Comparison of ENCODE assay signal across 18 cellular contexts in the genomic region with DNA sequence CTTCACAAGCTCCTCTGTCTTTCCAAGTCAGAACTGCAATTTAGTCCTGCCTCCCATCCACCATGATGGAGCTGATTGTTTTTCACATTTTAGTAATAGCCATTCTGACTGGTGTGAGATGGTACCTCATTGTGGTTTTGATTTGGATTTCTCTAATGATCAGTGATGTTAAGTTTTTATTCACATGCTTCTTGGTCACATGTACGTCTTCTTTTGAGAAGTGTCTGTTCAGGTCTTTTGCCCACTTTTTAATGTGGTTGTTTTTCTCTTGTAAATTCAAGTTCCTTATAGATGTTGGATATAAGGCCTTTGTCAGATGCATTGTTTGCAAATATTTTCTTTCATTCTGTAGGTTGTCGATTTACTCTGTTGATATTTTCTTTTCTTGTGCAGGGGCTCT. TPM values are rescaled to one million over a fixed set of nuclear protein-coding genes. Genes with fewer than 3 reads are reported as not detected.
DNase-seq lines count a peak whose midpoint lies in the region; ATAC-seq and TF ChIP-seq lines count a peak whose summit lies in the region.
"Had no signal": no experiment of that assay in that cellular context is flagged by ENCODE, and none has a peak within 500 bp of the region (broad histone marks: within the 10 kb centered on the region; RNA-seq: fewer than 3 reads in every experiment).

No MANE protein-coding gene starts in this region.

- H3K4me3 Mint-ChIP-seq in activated T-cell treated with anti-CD3 and anti-CD28 coated beads, Interleukin-2, amount 50 U/mL, for 72 hours = no peak overlapping the region
- no peak overlapping the region for H3K4me3 Mint-ChIP-seq in WTC11
- H3K4me3 Mint-ChIP-seq: CD4-positive, alpha-beta T cell had no signal

- H3K9me2 ChIP-seq in MM.1S (replicated peaks; ENCODE audit: insufficient read depth, low read length) = no peaks in the 10 kb centered on the region

- no peak for DNase-seq in activated T-cell treated with anti-CD3 and anti-CD28 coated beads, Interleukin-2, amount 50 U/mL, for 72 hours
- DNase-seq in activated T-cell treated with anti-CD3 and anti-CD28 coated beads, Interleukin-2, amount 50 U/mL, for 48 hours = no peak
- peak; percentile 11 for DNase-seq in MM.1S
- DNase-seq in epithelial cell of prostate (ENCODE audit: low read depth, low spot score) = no peak
- DNase-seq in NCI-H2227 (lab: John Stamatoyannopoulos, UW; ENCODE audit: unreplicated experiment) = no peak
- DNase-seq in WTC11 (ENCODE audit: low spot score) = no peak
- DNase-seq: CD4-positive, alpha-beta T cell; GM23248; H7; KG1 had no signal

- no peaks in the 10 kb centered on the region for H4K20me1 ChIP-seq in MM.1S (ENCODE audit: insufficient read depth, low read length)
- H4K20me1 ChIP-seq: BLaER1 treated with 17β-estradiol and CSF1 and Interleukin-3, amounts not matched to agents 10 nM and 100 nM had no signal

- H3K36me3 ChIP-seq in MM.1S (replicated peaks; ENCODE audit: insufficient read depth, low read length) = no peaks in the 10 kb centered on the region

- no peaks in the 10 kb centered on the region for H3K9me3 ChIP-seq in MM.1S (replicated peaks; ENCODE audit: insufficient read depth, low read length)

- H3K27ac ChIP-seq in MM.1S (ENCODE audit: low read length) (no peak overlapping the region), epithelial cell of prostate (peak overlapping the region; percentile 84)
- H3K27ac ChIP-seq: 22Rv1; BLaER1 treated with 17β-estradiol and CSF1 and Interleukin-3, amounts not matched to agents 10 nM and 100 nM; GM23248 had no signal

- H3K36me3 Mint-ChIP-seq in activated T-cell treated with anti-CD3 and anti-CD28 coated beads, Interleukin-2, amount 50 U/mL, for 72 hours (ENCODE audit: insufficient read depth in 2 of 2) = peaks cover 3 to 4% of the 10 kb centered on the region in 2 donors
- peaks cover 50% of the 10 kb centered on the region for H3K36me3 Mint-ChIP-seq in WTC11

- TF ChIP-seq POLR2A in GM18505 (IDR thresholded peaks at IDR 0.05; ENCODE audit: borderline replicate concordance, extremely low read depth, insufficient read depth, insufficient read length) = no peak

- no peaks in the 10 kb centered on the region for H3K4me1 Mint-ChIP-seq in activated T-cell treated with anti-CD3 and anti-CD28 coated beads, Interleukin-2, amount 50 U/mL, for 72 hours (ENCODE audit: low read depth)
- H3K4me1 Mint-ChIP-seq in WTC11 = peaks cover 21% of the 10 kb centered on the region

- peaks cover 3 to 4% of the 10 kb centered on the region in 2 donors for H3K9me3 Mint-ChIP-seq in activated T-cell treated with anti-CD3 and anti-CD28 coated beads, Interleukin-2, amount 50 U/mL, for 72 hours
- peaks cover 54% of the 10 kb centered on the region for H3K9me3 Mint-ChIP-seq in WTC11

- POLR2A ChIA-PET in WTC11 (lab: Charles Lee) = no interaction called here

- H3K27me3 ChIP-seq in MM.1S (replicated peaks; ENCODE audit: insufficient read depth, low read length) = no peaks in the 10 kb centered on the region
- H3K27me3 ChIP-seq: BLaER1 treated with 17β-estradiol and CSF1 and Interleukin-3, amounts not matched to agents 10 nM and 100 nM had no signal

- H3F3A ChIP-seq in MM.1S (ENCODE audit: insufficient read depth, low read length) = no peaks in the 10 kb centered on the region

- CTCF ChIA-PET in WTC11 (lab: Charles Lee) = no interaction called here

- no peak overlapping the region for H3K4me3 ChIP-seq in MM.1S (ENCODE audit: low read length)
- H3K4me3 ChIP-seq: BLaER1 treated with 17β-estradiol and CSF1 and Interleukin-3, amounts not matched to agents 10 nM and 100 nM; GM23248 had no signal

- H2AFZ ChIP-seq in MM.1S (ENCODE audit: low read length) = no peak overlapping the region
- H2AFZ ChIP-seq: GM23248 had no signal

- no peak for TF ChIP-seq CTCF in MM.1S (IDR thresholded peaks at IDR 0.05; ENCODE audit: low read length)
- no peak for TF ChIP-seq CTCF in WTC11 (IDR thresholded peaks at IDR 0.05)

- ATAC-seq in activated T-cell treated with anti-CD3 and anti-CD28 coated beads, Interleukin-2, amount 50 U/mL, for 72 hours (replicated peaks in 1 of 2) = no peak
- ATAC-seq in GM18505 (IDR thresholded peaks at IDR 0.05; ENCODE audit: unreplicated experiment) = no peak
- no peak for ATAC-seq in GM18909 (IDR thresholded peaks at IDR 0.05; ENCODE audit: poor library complexity, unreplicated experiment)
- no peak for ATAC-seq in WTC11

- no peak overlapping the region for H3K9ac ChIP-seq in MM.1S (ENCODE audit: low read length)
- H3K9ac ChIP-seq: BLaER1 treated with 17β-estradiol and CSF1 and Interleukin-3, amounts not matched to agents 10 nM and 100 nM; GM23248 had no signal

- H3K27ac Mint-ChIP-seq in activated T-cell treated with anti-CD3 and anti-CD28 coated beads, Interleukin-2, amount 50 U/mL, for 72 hours = peak overlapping the region; percentile 11
- no peak overlapping the region for H3K27ac Mint-ChIP-seq in WTC11
- H3K27ac Mint-ChIP-seq: CD4-positive, alpha-beta T cell; IgD-negative memory B cell had no signal

- H3K27me3 Mint-ChIP-seq in activated T-cell treated with anti-CD3 and anti-CD28 coated beads, Interleukin-2, amount 50 U/mL, for 72 hours (ENCODE audit: low read depth) = no peaks in the 10 kb centered on the region
- H3K27me3 Mint-ChIP-seq in WTC11 (ENCODE audit: low read depth) = no peaks in the 10 kb centered on the region; the same call in 1 of the 2 replicates
- H3K27me3 Mint-ChIP-seq: CD4-positive, alpha-beta T cell; IgD-negative memory B cell had no signal

- no peaks in the 10 kb centered on the region for H3K79me2 ChIP-seq in MM.1S (ENCODE audit: low read length)

- H3K4me1 ChIP-seq in MM.1S (ENCODE audit: low read length) = peaks cover 7% of the 10 kb centered on the region; the same call in 1 of the 2 replicates
- H3K4me1 ChIP-seq: BLaER1 treated with 17β-estradiol and CSF1 and Interleukin-3, amounts not matched to agents 10 nM and 100 nM had no signal

- H3K4me2 ChIP-seq in MM.1S (ENCODE audit: low read depth, low read length) = no peak overlapping the region
- H3K4me2 ChIP-seq: BLaER1 treated with 17β-estradiol and CSF1 and Interleukin-3, amounts not matched to agents 10 nM and 100 nM had no signal

TF ChIP-seq in WTC11, 78 proteins besides CTCF, POLR2A, EP300 and RAD21:
- TF ChIP-seq ZNF219 (CRISPR knock-in tag; IDR thresholded peaks at IDR 0.05; ENCODE audit: borderline replicate concordance) (no peak), FOXP1 (CRISPR knock-in tag; IDR thresholded peaks at IDR 0.05; ENCODE audit: borderline replicate concordance) (no peak)

RNA-seq across cellular contexts. Expression of a gene that starts 4.1 kb away (rescaled TPM):
- 1 to 10 TPM; 1.2 to 1.9 TPM for total RNA-seq in activated T-cell treated with anti-CD3 and anti-CD28 coated beads, Interleukin-2, amount 50 U/mL, for 72 hours
- total RNA-seq in WTC11 (2021) = 1.1 to 1.3 TPM (median 1.1 TPM) in 3 replicates
- total RNA-seq: Daoy had no signal

RNA-seq across cellular contexts. Expression of a gene that starts 14.1 kb away (rescaled TPM):
- not detected for total RNA-seq in activated T-cell treated with anti-CD3 and anti-CD28 coated beads, Interleukin-2, amount 50 U/mL, for 72 hours
- total RNA-seq in WTC11 (2021) = 0.52 TPM in 1 of 3 replicates, not detected in the others
- total RNA-seq: A673; CD4-positive, alpha-beta T cell; Daoy; GM23248; HT1080 had no signal

RNA-seq across cellular contexts. Expression of a gene that starts 33.8 kb away (rescaled TPM):
- under 1 TPM; 0.53 TPM for total RNA-seq in activated T-cell treated with anti-CD3 and anti-CD28 coated beads, Interleukin-2, amount 50 U/mL, for 72 hours
- 0.37 to 0.62 TPM (median 0.37 TPM) in 3 replicates for total RNA-seq in WTC11 (2021)

RNA-seq across cellular contexts. Expression of a gene that starts 43.5 kb away (rescaled TPM):
- total RNA-seq in activated T-cell treated with anti-CD3 and anti-CD28 coated beads, Interleukin-2, amount 50 U/mL, for 72 hours = 1 to 10 TPM in 1 of 2 donors, under 1 TPM in 1; 0.90 to 1.2 TPM
- 0.25 to 0.73 TPM (median 0.59 TPM) in 3 replicates for total RNA-seq in WTC11 (2021)

RNA-seq across cellular contexts. Expression of a gene that starts 54.9 kb away (rescaled TPM):
- 1 to 10 TPM; 1.3 to 2.1 TPM for total RNA-seq in activated T-cell treated with anti-CD3 and anti-CD28 coated beads, Interleukin-2, amount 50 U/mL, for 72 hours
- 0.73 to 0.81 TPM (median 0.73 TPM) in 3 replicates for total RNA-seq in WTC11 (2021)
- total RNA-seq: Daoy had no signal
